In genomic region chr19:2329528-2329927, GRCh38 we compare ENCODE assay signal across 7 cellular contexts. TPM values are rescaled to one million over a fixed set of nuclear protein-coding genes. Genes with fewer than 3 reads are reported as not detected.
DNase-seq lines count a peak whose midpoint lies in the region; ATAC-seq and TF ChIP-seq lines count a peak whose summit lies in the region.

No MANE protein-coding gene starts in this region.

- POLR2A ChIA-PET in RWPE1 (lab: Yijun Ruan, JAX; ENCODE audit: low non-redundant PET) = interaction anchor here (0.6 kb wide), 1 partner anchor 240 kb away, joined by 4 read pairs; no protein-coding TSS in a partner anchor

- no peaks in the 10 kb centered on the region for H3K27me3 ChIP-seq in H7 (ENCODE audit: control insufficient read depth, insufficient read depth, low read length)
- H3K27me3 ChIP-seq in skeletal muscle satellite cell (ENCODE audit: control insufficient read depth, insufficient read depth, low read length) = no peaks in the 10 kb centered on the region

- H3K9me3 ChIP-seq in skeletal muscle satellite cell (replicated peaks; ENCODE audit: low read length) = no peaks in the 10 kb centered on the region

- H3K36me3 ChIP-seq in H7 (replicated peaks; ENCODE audit: control insufficient read depth, insufficient read depth, low read length) (peaks cover 12% of the 10 kb centered on the region), skeletal muscle satellite cell (ENCODE audit: insufficient read depth, low read length) (peaks cover 15% of the 10 kb centered on the region)

- H3K4me1 ChIP-seq in skeletal muscle satellite cell (ENCODE audit: control insufficient read depth, insufficient read depth, low read length) = peaks cover 29% of the 10 kb centered on the region

- CTCF ChIA-PET in RWPE1 (lab: Yijun Ruan, JAX) = interaction anchor here (0.6 to 0.7 kb wide), 2 partner anchors 95 to 113 kb away, joined by 5 to 6 read pairs; no protein-coding TSS in a partner anchor

- H3K4me3 ChIP-seq in H7 (ENCODE audit: insufficient read depth, low read depth, low read length) (peak overlapping the region; percentile 97), fibroblast of pulmonary artery (replicated peaks; ENCODE audit: low read depth, low read length) (peak overlapping the region; percentile 95), skeletal muscle satellite cell (ENCODE audit: low read length) (peak overlapping the region; percentile 86)

- DNase-seq in H7 (no peak), RWPE1 (ENCODE audit: low spot score) (no peak), fibroblast of pulmonary artery (ENCODE audit: low read depth) (no peak), cerebellum (ENCODE audit: low spot score) (no peak)

- TF ChIP-seq CTCF in RWPE1 (conservative IDR thresholded peaks at IDR 0.05; ENCODE audit: low read depth) (no peak), fibroblast of pulmonary artery (IDR thresholded peaks at IDR 0.05; ENCODE audit: low read length, missing control alignments) (no peak)

- peak overlapping the region; percentile 100 for H3K4me2 ChIP-seq in skeletal muscle satellite cell (ENCODE audit: low read length)

- no peak for ATAC-seq in GM21825 (IDR thresholded peaks at IDR 0.05; ENCODE audit: unreplicated experiment)
- no peak for ATAC-seq in HG03139 (IDR thresholded peaks at IDR 0.05; ENCODE audit: unreplicated experiment)

- H3K27ac ChIP-seq in RWPE1 = peak overlapping the region; percentile 84

- H3K9ac ChIP-seq in skeletal muscle satellite cell (ENCODE audit: low read depth, low read length) = peak overlapping the region; percentile 97

RNA-seq across cellular contexts. Expression of gene SPPL2B, which starts 1.0 kb away (rescaled TPM):
- 65.9 and 75.3 TPM in 2 replicates for total RNA-seq in H7 (2014; rRNA removed; shearing (Covaris generic))
- 20.8 and 25.6 TPM in 2 replicates for total RNA-seq in skeletal muscle satellite cell (2012; rRNA removed)
- 47.3 TPM for total RNA-seq in cerebellum

RNA-seq across cellular contexts. Expression of gene LSM7, which starts 1.1 kb away (rescaled TPM):
- total RNA-seq in H7 (2014; rRNA removed; shearing (Covaris generic)) = 320 and 421 TPM in 2 replicates
- 177 and 189 TPM in 2 replicates for total RNA-seq in skeletal muscle satellite cell (2012; rRNA removed)
- 54.5 TPM for total RNA-seq in cerebellum

RNA-seq across cellular contexts. Expression of gene LINGO3, which starts 21.6 kb away (rescaled TPM):
- total RNA-seq in H7 (2014; rRNA removed; shearing (Covaris generic)) = 1.1 and 2.7 TPM in 2 replicates
- total RNA-seq in skeletal muscle satellite cell (2012; rRNA removed) = under 0.01 TPM in 2 replicates
- 9.6 TPM for total RNA-seq in cerebellum

RNA-seq across cellular contexts. Expression of gene TMPRSS9, which starts 30.5 kb away (rescaled TPM):
- total RNA-seq in H7 (2014; rRNA removed; shearing (Covaris generic)) = 0.48 TPM in 1 of 2 replicates, not detected in the other
- 0.22 TPM in 1 of 2 replicates, not detected in the other for total RNA-seq in skeletal muscle satellite cell (2012; rRNA removed)
- total RNA-seq in cerebellum = 0.36 TPM

RNA-seq across cellular contexts. Expression of gene PEAK3, which starts 47.6 kb away (rescaled TPM):
- not detected in 2 replicates for total RNA-seq in H7 (2014; rRNA removed; shearing (Covaris generic))
- not detected in 2 replicates for total RNA-seq in skeletal muscle satellite cell (2012; rRNA removed)
- not detected for total RNA-seq in cerebellum
